In genomic region chr7:139394553-139394952, GRCh38 we compare ENCODE assay signal across 23 cellular contexts. TPM values are rescaled to one million over a fixed set of nuclear protein-coding genes. Genes with fewer than 3 reads are reported as not detected.
DNase-seq lines count a peak whose midpoint lies in the region; ATAC-seq and TF ChIP-seq lines count a peak whose summit lies in the region.
"Had no signal": no experiment of that assay in that cellular context is flagged by ENCODE, and none has a peak within 500 bp of the region (broad histone marks: within the 10 kb centered on the region; RNA-seq: fewer than 3 reads in every experiment).

No MANE protein-coding gene starts in this region.

- no peaks in the 10 kb centered on the region for H3K9me3 ChIP-seq in SJSA1 (replicated peaks)
- H3K9me3 ChIP-seq: prostate gland, tibial nerve had no signal

- H3K4me3 Mint-ChIP-seq in activated T-cell treated with anti-CD3 and anti-CD28 coated beads, Interleukin-2, amount 50 U/mL, for 4 hours: peak overlapping the region; percentile 3
- H3K4me3 Mint-ChIP-seq in activated naive CD8-positive, alpha-beta T cell treated with anti-CD3 and anti-CD28 coated beads, Interleukin-2, amount 10 ng/mL, durations not matched to agents 7 days and 5 days: peak overlapping the region; percentile 60
- no peak overlapping the region for H3K4me3 Mint-ChIP-seq in nephron progenitor cell

- 0 out of 2 replicates have a peak overlapping the region, but pooled peaks have one; percentile 1 for H3K27ac ChIP-seq in SJSA1
- no peak overlapping the region for H3K27ac ChIP-seq in RWPE1
- H3K27ac ChIP-seq: C4-2B, KMS-11, prostate gland, tibial nerve had no signal

- H3K27me3 Mint-ChIP-seq in activated T-cell treated with anti-CD3 and anti-CD28 coated beads, Interleukin-2, amount 50 U/mL, for 4 hours (ENCODE audit: low read depth): no peaks in the 10 kb centered on the region
- H3K27me3 Mint-ChIP-seq in activated naive CD8-positive, alpha-beta T cell treated with anti-CD3 and anti-CD28 coated beads, Interleukin-2, amount 10 ng/mL, durations not matched to agents 7 days and 5 days: no peaks in the 10 kb centered on the region
- H3K27me3 Mint-ChIP-seq in nephron progenitor cell (ENCODE audit: low read depth, poor library complexity): no peaks in the 10 kb centered on the region

- H3K9me3 Mint-ChIP-seq in activated T-cell treated with anti-CD3 and anti-CD28 coated beads, Interleukin-2, amount 50 U/mL, for 4 hours: no peaks in the 10 kb centered on the region
- no peaks in the 10 kb centered on the region for H3K9me3 Mint-ChIP-seq in activated naive CD8-positive, alpha-beta T cell treated with anti-CD3 and anti-CD28 coated beads, Interleukin-2, amount 10 ng/mL, durations not matched to agents 7 days and 5 days
- no peaks in the 10 kb centered on the region for H3K9me3 Mint-ChIP-seq in nephron progenitor cell

- peaks cover 29% of the 10 kb centered on the region for H3K4me1 ChIP-seq in SJSA1 (replicated peaks)

- CTCF ChIA-PET in RWPE1 (lab: Yijun Ruan, JAX): no interaction called here

- peak; percentile 56 to 60 for ATAC-seq in activated T-cell treated with anti-CD3 and anti-CD28 coated beads, Interleukin-2, amount 50 U/mL, for 4 hours
- ATAC-seq in activated naive CD8-positive, alpha-beta T cell treated with anti-CD3 and anti-CD28 coated beads, Interleukin-2, amount 10 ng/mL, durations not matched to agents 7 days and 5 days (ENCODE audit: low read depth): peak; percentile 81
- no peak for ATAC-seq in GM18511 (IDR thresholded peaks at IDR 0.05; ENCODE audit: unreplicated experiment)
- ATAC-seq: left colon had no signal

- H3K4me1 Mint-ChIP-seq in activated T-cell treated with anti-CD3 and anti-CD28 coated beads, Interleukin-2, amount 50 U/mL, for 4 hours (ENCODE audit: low read depth): peaks cover 35% of the 10 kb centered on the region
- peaks cover 26% of the 10 kb centered on the region for H3K4me1 Mint-ChIP-seq in activated naive CD8-positive, alpha-beta T cell treated with anti-CD3 and anti-CD28 coated beads, Interleukin-2, amount 10 ng/mL, durations not matched to agents 7 days and 5 days
- no peaks in the 10 kb centered on the region for H3K4me1 Mint-ChIP-seq in nephron progenitor cell

- TF ChIP-seq CTCF in nephron progenitor cell (IDR thresholded peaks at IDR 0.05) (no peak), RWPE1 (conservative IDR thresholded peaks at IDR 0.05; ENCODE audit: low read depth) (no peak)

- H3K4me3 ChIP-seq in SJSA1: no peak overlapping the region
- H3K4me3 ChIP-seq: prostate gland, tibial nerve had no signal

- DNase-seq in activated T-cell treated with anti-CD3 and anti-CD28 coated beads, Interleukin-2, amount 50 U/mL, for 4 hours: no peak
- no peak for DNase-seq in activated T-cell treated with anti-CD3 and anti-CD28 coated beads, Interleukin-2, amount 50 U/mL, for 1 hour
- DNase-seq in SJSA1 (ENCODE audit: low read depth in 1 of 2, low spot score in 2 of 2) (no peak), nephron progenitor cell (no peak), RWPE1 (ENCODE audit: low spot score) (no peak), AG08395 (ENCODE audit: low spot score) (no peak)
- DNase-seq in activated naive CD8-positive, alpha-beta T cell treated with anti-CD3 and anti-CD28 coated beads, Interleukin-2, amount 10 ng/mL, durations not matched to agents 7 days and 5 days: no peak
- DNase-seq: ACHN; DMS79; left colon; NCI-H1048; NCI-H1930; NCI-H2227 treated with DMSO at 0.1 percent for 48 hours; NCI-H774; OCI-M1; Right ventricle myocardium superior; stimulated activated CD4-positive, alpha-beta T cell treated with anti-CD3 and anti-CD28 coated beads, Interleukin-1b, Interleukin-23, amount 100 ng/mL, for 48 hours; stimulated activated naive CD4-positive, alpha-beta T cell treated with Interleukin-2 at 50 U/mL for 16 hours had no signal

- H3K27ac Mint-ChIP-seq in activated naive CD8-positive, alpha-beta T cell treated with anti-CD3 and anti-CD28 coated beads, Interleukin-2, amount 10 ng/mL, durations not matched to agents 7 days and 5 days: peak overlapping the region; percentile 79
- H3K27ac Mint-ChIP-seq in nephron progenitor cell: peak overlapping the region; percentile 7

- H3K36me3 ChIP-seq in SJSA1: peaks cover 82% of the 10 kb centered on the region
- H3K36me3 ChIP-seq: prostate gland had no signal

- POLR2A ChIA-PET in activated naive CD8-positive, alpha-beta T cell treated with anti-CD3 and anti-CD28 coated beads, Interleukin-2, amount 10 ng/mL, durations not matched to agents 7 days and 5 days (lab: Charles Lee): interaction anchor here (0.8 to 1.5 kb wide), 4 partner anchors 16 to 35 kb away, joined by 3 to 4 read pairs (median 3); partner anchors contain the start of gene LUC7L2
- POLR2A ChIA-PET in RWPE1 (lab: Yijun Ruan, JAX; ENCODE audit: low non-redundant PET): interaction anchor here (1.1 kb wide), 1 partner anchor 14 kb away, joined by 3 read pairs; no protein-coding TSS in a partner anchor

- peaks cover 33% of the 10 kb centered on the region for H3K36me3 Mint-ChIP-seq in activated T-cell treated with anti-CD3 and anti-CD28 coated beads, Interleukin-2, amount 50 U/mL, for 4 hours (ENCODE audit: insufficient read depth)
- H3K36me3 Mint-ChIP-seq in activated naive CD8-positive, alpha-beta T cell treated with anti-CD3 and anti-CD28 coated beads, Interleukin-2, amount 10 ng/mL, durations not matched to agents 7 days and 5 days: peaks cover 35% of the 10 kb centered on the region
- H3K36me3 Mint-ChIP-seq in nephron progenitor cell (ENCODE audit: low read depth): peaks cover 79% of the 10 kb centered on the region

- no peaks in the 10 kb centered on the region for H3K27me3 ChIP-seq in SJSA1 (replicated peaks)
- H3K27me3 ChIP-seq: tibial nerve had no signal

RNA-seq across cellular contexts. Expression of gene LUC7L2, which starts 34.9 kb away (rescaled TPM):
- 100 to 1,000 TPM; 198 to 214 (median 207) TPM for total RNA-seq in activated T-cell treated with anti-CD3 and anti-CD28 coated beads, Interleukin-2, amount 50 U/mL, for 4 hours
- 66.4 and 68.2 TPM in 2 replicates for total RNA-seq in SJSA1 (2014; rRNA removed; shearing (Covaris generic))
- total RNA-seq in activated naive CD8-positive, alpha-beta T cell treated with anti-CD3 and anti-CD28 coated beads, Interleukin-2, amount 10 ng/mL, durations not matched to agents 7 days and 5 days: 100 to 1,000 TPM; 138 TPM

RNA-seq across cellular contexts. Expression of gene FMC1, which starts 53.4 kb away (rescaled TPM):
- total RNA-seq in activated T-cell treated with anti-CD3 and anti-CD28 coated beads, Interleukin-2, amount 50 U/mL, for 4 hours: 1 to 10 TPM; 4.5 to 8.7 (median 5.9) TPM
- 9.8 and 13.6 TPM in 2 replicates for total RNA-seq in SJSA1 (2014; rRNA removed; shearing (Covaris generic))
- total RNA-seq in activated naive CD8-positive, alpha-beta T cell treated with anti-CD3 and anti-CD28 coated beads, Interleukin-2, amount 10 ng/mL, durations not matched to agents 7 days and 5 days: 1 to 10 TPM; 7.5 to 8.0 TPM
